ENCODE assay signal across 25 cellular contexts in genomic region chr13:44346534-44346933, GRCh38. TPM values are rescaled to one million over a fixed set of nuclear protein-coding genes. Genes with fewer than 3 reads are reported as not detected.
"Had no signal": no experiment of that assay in that cellular context is flagged by ENCODE, and none has a peak within 500 bp of the region (broad histone marks: within the 10 kb centered on the region; RNA-seq: fewer than 3 reads in every experiment).

No MANE protein-coding gene starts in this region.

- H3K36me3 ChIP-seq: colonic mucosa, esophagus muscularis mucosa, esophagus squamous epithelium, gastrocnemius medialis, gastroesophageal sphincter, heart left ventricle, heart right ventricle had no signal

- ATAC-seq: effector memory CD8-positive, alpha-beta T cell; esophagus mucosa; foreskin keratinocyte; gastrocnemius medialis; gastroesophageal sphincter; heart left ventricle; heart right ventricle had no signal

- H3K27ac ChIP-seq: colonic mucosa, coronary artery, dorsolateral prefrontal cortex, epithelial cell of prostate, esophagus muscularis mucosa, esophagus squamous epithelium, foreskin keratinocyte, gastrocnemius medialis, gastroesophageal sphincter, heart left ventricle, heart right ventricle had no signal

- H3K9me3 ChIP-seq: colonic mucosa, esophagus muscularis mucosa, esophagus squamous epithelium, gastrocnemius medialis, gastroesophageal sphincter, heart right ventricle had no signal

- DNase-seq: colonic mucosa; cortex of kidney; dermis blood vessel endothelial cell; dorsolateral prefrontal cortex; effector CD4-positive, alpha-beta T cell; effector CD8-positive, alpha-beta T cell; effector memory CD4-positive, alpha-beta T cell; effector memory CD8-positive, alpha-beta T cell; endodermal cell; erythroblast; esophagus squamous epithelium; foreskin fibroblast; foreskin keratinocyte; foreskin melanocyte; gastrocnemius medialis; glutamatergic neuron; head of caudate nucleus; heart left ventricle; heart right ventricle had no signal

- H3K4me3 ChIP-seq: colonic mucosa, coronary artery, dorsolateral prefrontal cortex, esophagus muscularis mucosa, esophagus squamous epithelium, gastrocnemius medialis, gastroesophageal sphincter, heart left ventricle, heart right ventricle had no signal

- H3K27me3 ChIP-seq: colonic mucosa, dorsolateral prefrontal cortex, esophagus muscularis mucosa, esophagus squamous epithelium, foreskin keratinocyte, gastrocnemius medialis, gastroesophageal sphincter, heart left ventricle, heart right ventricle had no signal

- H3K4me1 ChIP-seq: colonic mucosa, esophagus squamous epithelium, foreskin keratinocyte, gastrocnemius medialis, gastroesophageal sphincter, heart right ventricle had no signal

RNA-seq across cellular contexts. Expression of gene SERP2, which starts 27.1 kb away (rescaled TPM):
- total RNA-seq: endothelial cell of umbilical vein had no signal
